13 cellular contexts compared by ENCODE assay signal in the genomic region with DNA sequence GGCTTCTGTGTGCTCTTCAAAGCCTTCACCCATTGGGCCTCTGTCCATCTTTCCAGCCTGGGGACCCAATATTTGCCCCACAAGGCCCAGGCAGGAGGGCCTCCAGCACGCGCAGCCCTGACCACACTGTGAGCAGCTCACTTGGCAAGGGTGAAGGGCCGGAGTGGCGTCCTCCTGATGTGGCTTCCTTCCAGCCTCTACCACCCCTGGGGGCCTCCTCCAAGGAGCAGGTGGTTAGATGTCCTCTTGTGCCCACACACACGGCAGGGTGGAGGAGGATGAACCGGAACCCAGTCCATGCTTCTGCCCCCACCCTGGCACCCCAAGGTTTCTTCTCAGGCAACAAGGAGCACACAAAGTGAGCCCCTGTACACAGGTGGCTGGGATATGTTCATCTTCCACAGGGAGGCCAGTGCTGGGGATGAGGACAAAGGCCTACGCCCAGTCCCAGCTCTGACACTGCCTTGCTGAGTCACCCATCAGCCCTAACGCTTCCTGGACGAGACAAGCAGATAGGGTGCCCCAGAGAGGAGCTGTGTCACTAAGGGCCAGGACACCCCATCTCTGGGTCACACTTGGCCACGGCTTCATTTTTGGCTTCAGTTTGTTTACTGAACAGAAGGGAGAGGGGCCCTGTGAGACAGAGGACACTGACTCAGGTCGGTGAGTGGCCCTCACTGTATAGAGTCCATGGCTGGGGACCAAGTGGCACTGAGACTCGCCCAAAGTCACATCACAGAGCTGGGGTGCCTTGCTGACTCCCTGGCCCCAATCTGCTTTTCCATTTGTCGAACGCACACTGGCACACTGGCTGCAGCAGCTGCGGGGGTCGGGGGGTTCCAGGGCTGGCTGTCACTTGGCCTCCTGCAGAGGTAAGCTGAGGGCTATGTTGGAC. TPM values are rescaled to one million over a fixed set of nuclear protein-coding genes. Genes with fewer than 3 reads are reported as not detected.
DNase-seq lines count a peak whose midpoint lies in the region; ATAC-seq and TF ChIP-seq lines count a peak whose summit lies in the region.
"Had no signal": no experiment of that assay in that cellular context is flagged by ENCODE, and none has a peak within 500 bp of the region (broad histone marks: within the 10 kb centered on the region; RNA-seq: fewer than 3 reads in every experiment).

No MANE protein-coding gene starts in this region.

- no peaks in the 10 kb centered on the region for H3K27me3 Mint-ChIP-seq in activated naive CD4-positive, alpha-beta T cell treated with anti-CD3 and anti-CD28 coated beads for 36 hours (ENCODE audit: low read depth)
- H3K27me3 Mint-ChIP-seq in stimulated activated memory B cell treated with anti-CD40 and anti-IgM and Interleukin-4, amounts not matched to agents 10 μg/mL and 1 μg/mL and 100 μg/mL, for 72 hours, result no peaks in the 10 kb centered on the region

- no peaks in the 10 kb centered on the region for H3K27me3 ChIP-seq in Panc1 (ENCODE audit: control insufficient read depth, insufficient read depth, low read length)
- H3K27me3 ChIP-seq: brain microvascular endothelial cell had no signal

- in situ Hi-C loops in Panc1 (cut with HindIII; ENCODE audit: low pct_unique_long_range_greater_than_20kb, low sequenced_read_pairs), result no loop called here

- no peaks in the 10 kb centered on the region for H3K9me3 Mint-ChIP-seq in activated naive CD4-positive, alpha-beta T cell treated with anti-CD3 and anti-CD28 coated beads for 36 hours
- no peaks in the 10 kb centered on the region for H3K9me3 Mint-ChIP-seq in stimulated activated effector memory CD8-positive, alpha-beta T cell treated with anti-CD3 and anti-CD28 coated beads, Interleukin-12 subunit alpha, Interleukin-12 subunit beta, amount 100 ng/mL, for 72 hours
- no peaks in the 10 kb centered on the region for H3K9me3 Mint-ChIP-seq in stimulated activated memory B cell treated with anti-CD40 and anti-IgM and Interleukin-4, amounts not matched to agents 10 μg/mL and 1 μg/mL and 100 μg/mL, for 72 hours

- POLR2A ChIA-PET in Panc1 (lab: Charles Lee), result no interaction called here

- H3K36me3 ChIP-seq in Panc1 (ENCODE audit: control insufficient read depth, insufficient read depth, low read length), result no peaks in the 10 kb centered on the region
- H3K36me3 ChIP-seq: brain microvascular endothelial cell had no signal

- TSS peak; percentile 28 for BruUV-seq in Panc1 (replicated peaks; lab: Mats Ljungman, UMichigan)

- peak overlapping the region; percentile 18 for H3K27ac Mint-ChIP-seq in activated naive CD4-positive, alpha-beta T cell treated with anti-CD3 and anti-CD28 coated beads for 36 hours
- peak overlapping the region; percentile 37 for H3K27ac Mint-ChIP-seq in stimulated activated effector memory CD8-positive, alpha-beta T cell treated with anti-CD3 and anti-CD28 coated beads, Interleukin-12 subunit alpha, Interleukin-12 subunit beta, amount 100 ng/mL, for 72 hours
- no peak overlapping the region for H3K27ac Mint-ChIP-seq in stimulated activated memory B cell treated with anti-CD40 and anti-IgM and Interleukin-4, amounts not matched to agents 10 μg/mL and 1 μg/mL and 100 μg/mL, for 72 hours

- peaks cover 26% of the 10 kb centered on the region for H3K4me1 Mint-ChIP-seq in activated naive CD4-positive, alpha-beta T cell treated with anti-CD3 and anti-CD28 coated beads for 36 hours (ENCODE audit: low read depth)
- H3K4me1 Mint-ChIP-seq in stimulated activated effector memory CD8-positive, alpha-beta T cell treated with anti-CD3 and anti-CD28 coated beads, Interleukin-12 subunit alpha, Interleukin-12 subunit beta, amount 100 ng/mL, for 72 hours, result peaks cover 27% of the 10 kb centered on the region
- peaks cover 47% of the 10 kb centered on the region for H3K4me1 Mint-ChIP-seq in stimulated activated memory B cell treated with anti-CD40 and anti-IgM and Interleukin-4, amounts not matched to agents 10 μg/mL and 1 μg/mL and 100 μg/mL, for 72 hours

- peak overlapping the region; percentile 27 for H3K4me3 Mint-ChIP-seq in activated naive CD4-positive, alpha-beta T cell treated with anti-CD3 and anti-CD28 coated beads for 36 hours
- H3K4me3 Mint-ChIP-seq in stimulated activated effector memory CD8-positive, alpha-beta T cell treated with anti-CD3 and anti-CD28 coated beads, Interleukin-12 subunit alpha, Interleukin-12 subunit beta, amount 100 ng/mL, for 72 hours, result peak overlapping the region; percentile 65
- H3K4me3 Mint-ChIP-seq in stimulated activated memory B cell treated with anti-CD40 and anti-IgM and Interleukin-4, amounts not matched to agents 10 μg/mL and 1 μg/mL and 100 μg/mL, for 72 hours, result no peak overlapping the region

- ATAC-seq in Panc1, result no peak
- ATAC-seq in stimulated activated effector memory CD8-positive, alpha-beta T cell treated with anti-CD3 and anti-CD28 coated beads, Interleukin-12 subunit alpha, Interleukin-12 subunit beta, amount 100 ng/mL, for 72 hours, result no peak
- ATAC-seq in stimulated activated memory B cell treated with anti-CD40 and anti-IgM and Interleukin-4, amounts not matched to agents 10 μg/mL and 1 μg/mL and 100 μg/mL, for 72 hours, result no peak
- ATAC-seq: GM12878 had no signal

- H3K4me1 ChIP-seq in Panc1 (ENCODE audit: control insufficient read depth, insufficient read depth, low read length), result peaks cover 24% of the 10 kb centered on the region

- peak; percentile 79 for TF ChIP-seq POLR2A in erythroblast (IDR thresholded peaks at IDR 0.05; ENCODE audit: low read length)

- no peak overlapping the region for H3K27ac ChIP-seq in Panc1 (ENCODE audit: low read length)
- H3K27ac ChIP-seq: brain microvascular endothelial cell had no signal

- no peak overlapping the region for H3K4me3 ChIP-seq in Panc1 (ENCODE audit: low read depth in 2 of 2, low read length in 2 of 2)

- H3K36me3 Mint-ChIP-seq in activated naive CD4-positive, alpha-beta T cell treated with anti-CD3 and anti-CD28 coated beads for 36 hours (ENCODE audit: low read depth), result peaks cover 9% of the 10 kb centered on the region
- H3K36me3 Mint-ChIP-seq in stimulated activated effector memory CD8-positive, alpha-beta T cell treated with anti-CD3 and anti-CD28 coated beads, Interleukin-12 subunit alpha, Interleukin-12 subunit beta, amount 100 ng/mL, for 72 hours, result peaks cover 39% of the 10 kb centered on the region
- H3K36me3 Mint-ChIP-seq in stimulated activated memory B cell treated with anti-CD40 and anti-IgM and Interleukin-4, amounts not matched to agents 10 μg/mL and 1 μg/mL and 100 μg/mL, for 72 hours, result peaks cover 14% of the 10 kb centered on the region

- CTCF ChIA-PET in activated naive CD4-positive, alpha-beta T cell treated with anti-CD3 and anti-CD28 coated beads for 36 hours (lab: Charles Lee), result interaction anchor here (1.5 kb wide), 1 partner anchor 43 kb away, joined by 3 read pairs; no protein-coding TSS in a partner anchor
- CTCF ChIA-PET in Panc1 (lab: Charles Lee), result no interaction called here

- TF ChIP-seq CTCF in Panc1 (IDR thresholded peaks at IDR 0.05), result no peak

- DNase-seq in activated naive CD4-positive, alpha-beta T cell treated with anti-CD3 and anti-CD28 coated beads for 36 hours, result peak; percentile 18
- no peak for DNase-seq in activated naive CD4-positive, alpha-beta T cell treated with Interleukin-2 at 50 U/mL for 16 hours
- no peak for DNase-seq in Panc1 (ENCODE audit: low read depth, low spot score)
- DNase-seq in erythroblast (lab: John Stamatoyannopoulos, UW), result peak; percentile 89 to 90
- DNase-seq in stimulated activated effector memory CD8-positive, alpha-beta T cell treated with anti-CD3 and anti-CD28 coated beads, Interleukin-12 subunit alpha, Interleukin-12 subunit beta, amount 100 ng/mL, for 72 hours (ENCODE audit: low spot score in 2 of 2), result no peak
- no peak for DNase-seq in stimulated activated CD4-positive, alpha-beta T cell treated with anti-CD3 and anti-CD28 coated beads, Interleukin-1b, Interleukin-23, amount 100 ng/mL, for 48 hours
- DNase-seq in C1 segment of cervical spinal cord (lab: John Stamatoyannopoulos, UW), result no peak
- DNase-seq: AML-193, brain microvascular endothelial cell, foreskin melanocyte, NCI-H1048 had no signal

- intact Hi-C loops in activated naive CD4-positive, alpha-beta T cell treated with anti-CD3 and anti-CD28 coated beads for 36 hours (cut with micrococcal nuclease), result no loop called here
- intact Hi-C loops in Panc1 (cut with micrococcal nuclease; ENCODE audit: unreplicated experiment), result no loop called here

- no peaks in the 10 kb centered on the region for H3K9me3 ChIP-seq in Panc1 (ENCODE audit: control insufficient read depth, insufficient read depth, low read depth, low read length)

RNA-seq across cellular contexts. Expression of a gene that starts 1.9 kb away (rescaled TPM):
- 10 to 100 TPM; 37.4 to 38.2 TPM for total RNA-seq in activated naive CD4-positive, alpha-beta T cell treated with anti-CD3 and anti-CD28 coated beads for 36 hours
- total RNA-seq in Panc1 (2021; ENCODE audit: unreplicated experiment), result 65.4 TPM
- polyA plus RNA-seq in Panc1 (2012; ENCODE audit: insufficient read length), result 96.8 TPM

RNA-seq across cellular contexts. Expression of a gene that starts 5.4 kb away (rescaled TPM):
- 10 to 100 TPM; 42.3 to 42.8 TPM for total RNA-seq in activated naive CD4-positive, alpha-beta T cell treated with anti-CD3 and anti-CD28 coated beads for 36 hours
- total RNA-seq in Panc1 (2021; ENCODE audit: unreplicated experiment), result 175 TPM
- polyA plus RNA-seq in Panc1 (2012; ENCODE audit: insufficient read length), result 304 TPM

RNA-seq across cellular contexts. Expression of a gene that starts 5.9 kb away (rescaled TPM):
- 1 to 10 TPM; 6.7 to 6.9 TPM for total RNA-seq in activated naive CD4-positive, alpha-beta T cell treated with anti-CD3 and anti-CD28 coated beads for 36 hours
- total RNA-seq in Panc1 (2021; ENCODE audit: unreplicated experiment), result 64.1 TPM
- polyA plus RNA-seq in Panc1 (2012; ENCODE audit: insufficient read length), result 92.1 TPM

RNA-seq across cellular contexts. Expression of a gene that starts 26.4 kb away (rescaled TPM):
- total RNA-seq in activated naive CD4-positive, alpha-beta T cell treated with anti-CD3 and anti-CD28 coated beads for 36 hours, result 1 to 10 TPM; 5.9 to 7.6 TPM
- total RNA-seq in Panc1 (2021; ENCODE audit: unreplicated experiment), result 128 TPM
- 155 TPM for polyA plus RNA-seq in Panc1 (2012; ENCODE audit: insufficient read length)

RNA-seq across cellular contexts. Expression of a gene that starts 31.5 kb away (rescaled TPM):
- total RNA-seq in activated naive CD4-positive, alpha-beta T cell treated with anti-CD3 and anti-CD28 coated beads for 36 hours, result 10 to 100 TPM; 17.8 to 21.4 TPM
- total RNA-seq in Panc1 (2021; ENCODE audit: unreplicated experiment), result 88.8 TPM
- polyA plus RNA-seq in Panc1 (2012; ENCODE audit: insufficient read length), result 137 TPM

Comparison
In these comparisons a context has a peak if more than half of its experiments do, and no peak if none do; other contexts are left out.
1. DNase-seq: peak in activated naive CD4-positive, alpha-beta T cell treated with anti-CD3 and anti-CD28 coated beads for 36 hours (single experiment) and erythroblast (2 of 2); none in activated naive CD4-positive, alpha-beta T cell treated with Interleukin-2 at 50 U/mL for 16 hours (single experiment), Panc1 (single experiment), stimulated activated effector memory CD8-positive, alpha-beta T cell treated with anti-CD3 and anti-CD28 coated beads, Interleukin-12 subunit alpha, Interleukin-12 subunit beta, amount 100 ng/mL, for 72 hours (0 of 2), stimulated activated CD4-positive, alpha-beta T cell treated with anti-CD3 and anti-CD28 coated beads, Interleukin-1b, Interleukin-23, amount 100 ng/mL, for 48 hours (single experiment) and C1 segment of cervical spinal cord (0 of 14).